Comparison of ENCODE assay signal across 8 cellular contexts in genomic region chr5:140345919-140346347, GRCh38. TPM values are rescaled to one million over a fixed set of nuclear protein-coding genes. Genes with fewer than 3 reads are reported as not detected.
A peak's percentile ranks its signal among the peaks of the same experiment; 100 is the strongest.
DNase-seq lines count a peak whose midpoint lies in the region; ATAC-seq and TF ChIP-seq lines count a peak whose summit lies in the region.

No MANE protein-coding gene starts in this region.

- intact Hi-C loops in tibial artery (cut with DNase I; ENCODE audit: low total_unique reads), result loop anchor here (5.0 kb wide), 2 partner anchors 44 to 84 kb away; partner anchors contain the start of gene PFDN1

- H3K4me1 ChIP-seq in endodermal cell (ENCODE audit: control insufficient read depth, insufficient read depth, low read length), result no peaks in the 10 kb centered on the region
- peaks cover 19% of the 10 kb centered on the region for H3K4me1 ChIP-seq in mesenchymal stem cell (ENCODE audit: control insufficient read depth, insufficient read depth, low read depth, low read length)
- peaks cover 0 to 47% (median 32%) of the 10 kb centered on the region in 4 donors for H3K4me1 ChIP-seq in tibial artery

- peak; percentile 46 for DNase-seq in SK-N-DZ (ENCODE audit: low spot score)
- DNase-seq in endodermal cell, result peak; percentile 90
- peak; percentile 72 for DNase-seq in mesenchymal stem cell
- peak; percentile 61 to 80 for DNase-seq in tibial artery
- no peak for DNase-seq in NCI-H524 treated with DMSO at 0.1 percent for 48 hours (lab: John Stamatoyannopoulos, UW)

- no peak overlapping the region for H3K23ac ChIP-seq in mesenchymal stem cell (ENCODE audit: low read length in 2 of 2)

- H3K4me3 Mint-ChIP-seq in endodermal cell, result peak overlapping the region; percentile 69

- no peak overlapping the region for H3K4ac ChIP-seq in mesenchymal stem cell (ENCODE audit: low read depth in 1 of 2, low read length in 2 of 2)

- 0 to 6% methylated on average over 5 to 35 of the region's 35 CpGs for WGBS in endodermal cell (ENCODE audit: insufficient coverage in 1 of 2, insufficient read length in 1 of 2), 2 experiments
- WGBS in mesenchymal stem cell, result 1% methylated on average over 35 of the region's 35 CpGs

- H3K9me3 ChIP-seq in endodermal cell (ENCODE audit: control insufficient read depth, low read length), result no peaks in the 10 kb centered on the region
- no peaks in the 10 kb centered on the region for H3K9me3 ChIP-seq in mesenchymal stem cell (ENCODE audit: control insufficient read depth, low read length)
- no peaks in the 10 kb centered on the region for H3K9me3 ChIP-seq in tibial artery

- H3K27me3 Mint-ChIP-seq in endodermal cell (ENCODE audit: insufficient read depth), result peaks cover 17% of the 10 kb centered on the region

- H3K79me1 ChIP-seq in mesenchymal stem cell (replicated peaks; ENCODE audit: low read length, poor library complexity, severe bottlenecking), result peaks cover 8% of the 10 kb centered on the region

- H4K91ac ChIP-seq in mesenchymal stem cell (ENCODE audit: low read length), result no peak overlapping the region

- no peak overlapping the region for H3K18ac ChIP-seq in mesenchymal stem cell (ENCODE audit: low read depth in 1 of 2, low read length in 2 of 2)

- H2BK12ac ChIP-seq in mesenchymal stem cell (ENCODE audit: low read length in 2 of 2), result no peak overlapping the region

- H3K9ac ChIP-seq in endodermal cell (ENCODE audit: extremely low read depth, low read length, poor library complexity, severe bottlenecking) (peak overlapping the region; percentile 46), mesenchymal stem cell (ENCODE audit: low read length) (peak overlapping the region; percentile 84)

- H4K8ac ChIP-seq in mesenchymal stem cell (ENCODE audit: low read length), result peak overlapping the region; percentile 19

- peak; percentile 5 for ATAC-seq in HG03103 (IDR thresholded peaks at IDR 0.05; ENCODE audit: low read depth, unreplicated experiment)

- TF ChIP-seq CTCF in 22Rv1 (IDR thresholded peaks at IDR 0.05), result no peak; the same call in 1 of the 2 replicates
- peak; percentile 50 for TF ChIP-seq CTCF in GM12874 (IDR thresholded peaks at IDR 0.05; ENCODE audit: insufficient read depth, low read depth, low read length)
- peak; percentile 56 for TF ChIP-seq CTCF in endodermal cell (conservative IDR thresholded peaks at IDR 0.05)
- TF ChIP-seq CTCF in tibial artery (IDR thresholded peaks at IDR 0.05), result peak in 1 of 2 experiments; percentile 20

- peaks cover 11% of the 10 kb centered on the region for H3K4me1 Mint-ChIP-seq in endodermal cell

- peak overlapping the region; percentile 79 for H3K4me2 ChIP-seq in mesenchymal stem cell (ENCODE audit: low read length, poor library complexity, severe bottlenecking)

- peak overlapping the region; percentile 34 for H2BK15ac ChIP-seq in mesenchymal stem cell (ENCODE audit: low read depth, poor library complexity, severe bottlenecking)

- H3K36me3 Mint-ChIP-seq in endodermal cell (ENCODE audit: low read depth), result no peaks in the 10 kb centered on the region

- no peaks in the 10 kb centered on the region for H3K9me3 Mint-ChIP-seq in endodermal cell

- peaks cover 3% of the 10 kb centered on the region for H3K36me3 ChIP-seq in endodermal cell (ENCODE audit: control insufficient read depth, insufficient read depth, low read length)
- H3K36me3 ChIP-seq in mesenchymal stem cell (ENCODE audit: control insufficient read depth in 1 of 2, insufficient read depth in 2 of 2, low read depth in 1 of 2, low read length in 2 of 2), result peaks cover 14 to 17% of the 10 kb centered on the region in 2 experiments
- no peaks in the 10 kb centered on the region for H3K36me3 ChIP-seq in tibial artery

- H3K27ac Mint-ChIP-seq in endodermal cell, result peak overlapping the region; percentile 77

- H3K4me3 ChIP-seq in endodermal cell (ENCODE audit: low read length) (peak overlapping the region; percentile 77), mesenchymal stem cell (ENCODE audit: insufficient read depth in 1 of 2, low read depth in 1 of 2, low read length in 2 of 2) (peak overlapping the region; percentile 72 to 81), tibial artery (peak overlapping the region; percentile 68)

- peak overlapping the region; percentile 70 for H3K27ac ChIP-seq in 22Rv1
- no peak overlapping the region for H3K27ac ChIP-seq in endodermal cell (ENCODE audit: low read depth, low read length)
- H3K27ac ChIP-seq in mesenchymal stem cell (ENCODE audit: low read length, poor library complexity, severe bottlenecking), result no peak overlapping the region
- H3K27ac ChIP-seq in tibial artery, result peak overlapping the region; percentile 65 to 77

- no peak overlapping the region for H2AK5ac ChIP-seq in mesenchymal stem cell (ENCODE audit: low read length, severe bottlenecking)

- no peak overlapping the region for H2AFZ ChIP-seq in mesenchymal stem cell (ENCODE audit: low read depth, low read length)

- H3K14ac ChIP-seq in mesenchymal stem cell (ENCODE audit: low read length in 2 of 2), result no peak overlapping the region

- H3K27me3 ChIP-seq in endodermal cell (ENCODE audit: control insufficient read depth, insufficient read depth, low read length, poor library complexity, severe bottlenecking), result peaks cover 20% of the 10 kb centered on the region
- H3K27me3 ChIP-seq in mesenchymal stem cell (ENCODE audit: control insufficient read depth in 1 of 2, insufficient read depth in 1 of 2, low read length in 2 of 2), result no peaks in the 10 kb centered on the region
- no peaks in the 10 kb centered on the region for H3K27me3 ChIP-seq in tibial artery

- H2BK120ac ChIP-seq in mesenchymal stem cell (ENCODE audit: low read depth, low read length), result no peak overlapping the region

- H2BK5ac ChIP-seq in mesenchymal stem cell (ENCODE audit: low read depth, low read length, poor library complexity, severe bottlenecking), result no peak overlapping the region

RNA-seq across cellular contexts. Expression of gene HBEGF, which starts 0.5 kb away (rescaled TPM):
- 1.8 and 2.7 TPM in 2 replicates for polyA plus RNA-seq in SK-N-DZ (2014; cell fraction: cytosol; rRNA removed)
- polyA plus RNA-seq in SK-N-DZ (2014; cell fraction: nucleus; rRNA removed), result 1.5 and 1.6 TPM in 2 replicates
- 1 to 10 TPM; 1.4 to 2.1 TPM for total RNA-seq in endodermal cell
- 1.8 TPM for polyA plus RNA-seq in endodermal cell (2013, experiment 1 of 2)
- 2.1 TPM for polyA plus RNA-seq in endodermal cell (2013, experiment 2 of 2)
- 5.8 TPM for polyA plus RNA-seq in mesenchymal stem cell (2013, experiment 1 of 2)
- polyA plus RNA-seq in mesenchymal stem cell (2013, experiment 2 of 2), result 5.7 TPM

RNA-seq across cellular contexts. Expression of gene SLC4A9, which starts 14.1 kb away (rescaled TPM):
- not detected in 2 replicates for polyA plus RNA-seq in SK-N-DZ (2014; cell fraction: cytosol; rRNA removed)
- polyA plus RNA-seq in SK-N-DZ (2014; cell fraction: nucleus; rRNA removed), result not detected in 2 replicates
- total RNA-seq in endodermal cell, result 1 to 10 TPM in 1 of 2 donors, under 1 TPM in 1; 0.79 to 1.4 TPM
- polyA plus RNA-seq in endodermal cell (2013, experiment 1 of 2), result not detected
- polyA plus RNA-seq in endodermal cell (2013, experiment 2 of 2), result not detected
- not detected for polyA plus RNA-seq in mesenchymal stem cell (2013, experiment 1 of 2)
- not detected for polyA plus RNA-seq in mesenchymal stem cell (2013, experiment 2 of 2)

RNA-seq across cellular contexts. Expression of gene PFDN1, which starts 43.0 kb away (rescaled TPM):
- 95.2 and 109 TPM in 2 replicates for polyA plus RNA-seq in SK-N-DZ (2014; cell fraction: cytosol; rRNA removed)
- polyA plus RNA-seq in SK-N-DZ (2014; cell fraction: nucleus; rRNA removed), result 47.4 and 63.7 TPM in 2 replicates
- total RNA-seq in endodermal cell, result 10 to 100 TPM; 62.9 to 64.4 TPM
- 85.4 TPM for polyA plus RNA-seq in endodermal cell (2013, experiment 1 of 2)
- 81.5 TPM for polyA plus RNA-seq in endodermal cell (2013, experiment 2 of 2)
- 289 TPM for polyA plus RNA-seq in mesenchymal stem cell (2013, experiment 1 of 2)
- polyA plus RNA-seq in mesenchymal stem cell (2013, experiment 2 of 2), result 256 TPM

RNA-seq across cellular contexts. Expression of gene ANKHD1, which starts 55.7 kb away (rescaled TPM):
- 46.2 and 62.1 TPM in 2 replicates for polyA plus RNA-seq in SK-N-DZ (2014; cell fraction: cytosol; rRNA removed)
- 92.9 and 116 TPM in 2 replicates for polyA plus RNA-seq in SK-N-DZ (2014; cell fraction: nucleus; rRNA removed)
- total RNA-seq in endodermal cell, result 10 to 100 TPM; 85.6 to 95.9 TPM
- 95.8 TPM for polyA plus RNA-seq in endodermal cell (2013, experiment 1 of 2)
- 90.5 TPM for polyA plus RNA-seq in endodermal cell (2013, experiment 2 of 2)
- polyA plus RNA-seq in mesenchymal stem cell (2013, experiment 1 of 2), result 32.8 TPM
- polyA plus RNA-seq in mesenchymal stem cell (2013, experiment 2 of 2), result 31.5 TPM

Comparison
In these comparisons a context has a peak if more than half of its experiments do, and no peak if none do; other contexts are left out.
1. H3K27ac ChIP-seq: peak in 22Rv1 (single experiment) and tibial artery (2 of 2); none in endodermal cell (single experiment) and mesenchymal stem cell (single experiment).
2. Peak in every context shown above with its lines, with median percentiles within 50 percentile points of each other: H3K4me3 ChIP-seq.